ENCODE assay signal across 8 cellular contexts in genomic region chr2:236168110-236169067, GRCh38. TPM values are rescaled to one million over a fixed set of nuclear protein-coding genes. Genes with fewer than 3 reads are reported as not detected.
DNase-seq lines count a peak whose midpoint lies in the region; ATAC-seq and TF ChIP-seq lines count a peak whose summit lies in the region.

Gene GBX2 (minus strand): TSS chr2:236168386. CDS start chr2:236167971, 415 bp downstream.

- H3K4me1 ChIP-seq in foreskin keratinocyte, result no peaks in the 10 kb centered on the region

- H3K27ac ChIP-seq in foreskin keratinocyte, result no peak within 1 kb of the TSS

- DNase-seq in AG08396 (ENCODE audit: low spot score) (peak; percentile 93), HK-2 (ENCODE audit: unreplicated experiment) (peak; percentile 94), SK-N-DZ (ENCODE audit: low spot score) (peak; percentile 75), foreskin keratinocyte (peak in 1 of 2 donors; percentile 51), pulmonary artery endothelial cell (ENCODE audit: low read depth, low spot score) (peak; percentile 64)

- ATAC-seq in foreskin keratinocyte (peak; percentile 75), HG03045 (IDR thresholded peaks at IDR 0.05; ENCODE audit: unreplicated experiment) (no peak), GM21619 (IDR thresholded peaks at IDR 0.05; ENCODE audit: unreplicated experiment) (no peak), HG02571 (IDR thresholded peaks at IDR 0.05; ENCODE audit: unreplicated experiment) (no peak)

- peaks cover 100% of the 10 kb centered on the region for H3K27me3 ChIP-seq in foreskin keratinocyte

- TF ChIP-seq CTCF in foreskin keratinocyte (conservative IDR thresholded peaks at IDR 0.05), result no peak

RNA-seq across cellular contexts. Expression of gene GBX2, which starts in this region (rescaled TPM):
- 0.87 and 1.5 TPM in 2 replicates for polyA plus RNA-seq in SK-N-DZ (2014; cell fraction: cytosol; rRNA removed)
- 0.21 and 0.37 TPM in 2 replicates for polyA plus RNA-seq in SK-N-DZ (2014; cell fraction: nucleus; rRNA removed)
- total RNA-seq in foreskin keratinocyte (0.14 and 0.24 TPM in 2 replicates), pulmonary artery endothelial cell (3.9 and 6.4 TPM in 2 replicates)
- 0.14 and 0.27 TPM in 2 replicates for polyA plus RNA-seq in foreskin keratinocyte

Comparison
In these comparisons a context has a peak if more than half of its experiments do, and no peak if none do; other contexts are left out.
1. Peak in ATAC-seq in foreskin keratinocyte; RNA of the gene not detected or under 1 TPM.